In genomic region chr1:169486281-169486904, GRCh38 we compare ENCODE assay signal across 1 cellular context.
A peak's percentile ranks its signal among the peaks of the same experiment; 100 is the strongest.
TF ChIP-seq lines count a peak whose summit lies in the region.

No MANE protein-coding gene starts in this region.

TF ChIP-seq in K562, 482 proteins besides CTCF, POLR2A, EP300 and RAD21 (continued from another document):
- TF ChIP-seq BACH1 (tag; IDR thresholded peaks at IDR 0.05) (0 out of 2 replicates have a peak, but pooled peaks have one; percentile 42), NFE2 (IDR thresholded peaks at IDR 0.05; ENCODE audit: low read depth) (peak; percentile 40; the same call in 1 of the 2 replicates), FOXM1 (IDR thresholded peaks at IDR 0.05; ENCODE audit: low read depth) (0 out of 2 replicates have a peak, but pooled peaks have one; percentile 4), FOXM1 (CRISPR knock-in tag; IDR thresholded peaks at IDR 0.05; ENCODE audit: low read depth) (no peak), L3MBTL2 (IDR thresholded peaks at IDR 0.05) (peak; percentile 6; the same call in 1 of the 2 replicates)
